In the genomic region with DNA sequence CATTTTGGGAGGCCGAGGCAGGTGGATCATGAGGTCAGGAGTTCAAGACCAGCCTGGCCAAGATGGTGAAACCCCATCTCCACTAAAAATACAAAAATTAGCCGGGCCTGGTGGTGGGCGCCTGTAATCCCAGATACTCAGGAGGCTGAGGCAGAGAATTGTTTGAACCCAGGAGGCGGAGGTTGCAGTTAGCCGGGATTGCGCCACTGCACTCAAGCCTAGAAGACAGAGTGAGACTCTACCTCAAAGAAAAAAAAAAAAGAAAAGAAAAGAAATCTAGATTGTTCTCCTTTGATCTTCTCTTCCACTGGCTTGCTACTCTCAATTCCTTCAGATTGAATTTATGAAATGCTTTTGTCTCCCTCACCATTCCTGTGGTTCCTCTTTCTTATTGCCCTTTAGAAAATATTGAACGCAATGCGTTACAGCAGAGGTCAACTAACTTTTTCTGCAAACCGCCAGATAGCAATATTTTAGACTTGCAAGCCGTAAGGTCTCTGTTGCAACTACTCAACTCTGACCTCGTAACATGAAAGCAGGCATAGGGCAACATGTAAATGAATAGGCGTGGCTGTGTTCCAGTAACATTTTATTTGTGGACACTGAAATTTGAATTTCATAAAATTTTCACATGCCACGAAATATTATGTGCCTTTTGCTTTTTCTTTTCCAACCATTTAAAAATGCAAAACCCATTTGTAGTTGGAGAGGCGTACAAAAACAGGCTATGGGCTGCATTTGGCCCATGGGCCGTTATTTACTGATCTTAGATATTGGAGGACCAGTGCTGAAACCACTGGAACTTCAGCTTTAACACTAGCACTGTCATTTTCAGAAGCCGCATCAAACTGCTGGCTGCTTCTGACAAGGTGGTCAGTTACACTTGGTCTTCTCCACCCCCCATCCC, we compare ENCODE assay signal across 1 cellular context.
TF ChIP-seq lines count a peak whose summit lies in the region.

No MANE protein-coding gene starts in this region.

TF ChIP-seq in liver, 16 proteins besides CTCF, POLR2A, EP300 and RAD21 (continued from another document):
- no peak for TF ChIP-seq GABPA (IDR thresholded peaks at IDR 0.05 in 1 of 2, conservative IDR thresholded peaks at IDR 0.05 in 1 of 2)
- no peak for TF ChIP-seq EGR1 (IDR thresholded peaks at IDR 0.05; ENCODE audit: low read depth in 2 of 2)
- TF ChIP-seq SP1 (IDR thresholded peaks at IDR 0.05) = peak; percentile 91
- TF ChIP-seq, protein P1, sequence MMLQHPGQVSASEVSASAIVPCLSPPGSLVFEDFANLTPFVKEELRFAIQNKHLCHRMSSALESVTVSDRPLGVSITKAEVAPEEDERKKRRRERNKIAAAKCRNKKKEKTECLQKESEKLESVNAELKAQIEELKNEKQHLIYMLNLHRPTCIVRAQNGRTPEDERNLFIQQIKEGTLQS (IDR thresholded peaks at IDR 0.05) = no peak
- peak; percentile 90 to 95 for TF ChIP-seq RXRA (IDR thresholded peaks at IDR 0.05)
- TF ChIP-seq FOXA2 (IDR thresholded peaks at IDR 0.05) = peak; percentile 61
- peak; percentile 57 for TF ChIP-seq REST (IDR thresholded peaks at IDR 0.05)
- peak; percentile 64 to 78 for TF ChIP-seq JUND (IDR thresholded peaks at IDR 0.05)
- peak; percentile 29 for TF ChIP-seq HNF4G (IDR thresholded peaks at IDR 0.05)
- TF ChIP-seq, protein P2, sequence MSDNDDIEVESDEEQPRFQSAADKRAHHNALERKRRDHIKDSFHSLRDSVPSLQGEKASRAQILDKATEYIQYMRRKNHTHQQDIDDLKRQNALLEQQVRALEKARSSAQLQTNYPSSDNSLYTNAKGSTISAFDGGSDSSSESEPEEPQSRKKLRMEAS (IDR thresholded peaks at IDR 0.05) = peak; percentile 69
- TF ChIP-seq HNF4A (conservative IDR thresholded peaks at IDR 0.05) = peak; percentile 85
TF ChIP-seq in liver: peak in this region for 11.
